1 cellular context compared by ENCODE assay signal in genomic region chr17:12790806-12791148, GRCh38.
TF ChIP-seq lines count a peak whose summit lies in the region.

No MANE protein-coding gene starts in this region.

TF ChIP-seq in HepG2, 621 proteins besides CTCF, POLR2A, EP300 and RAD21 (continued from another document):
- TF ChIP-seq SYNCRIP (IDR thresholded peaks at IDR 0.05; ENCODE audit: insufficient read depth, low read depth, low read length) (no peak), MAF1 (CRISPR knock-in tag; IDR thresholded peaks at IDR 0.05; ENCODE audit: borderline replicate concordance) (no peak), PRDM10 (CRISPR knock-in tag; IDR thresholded peaks at IDR 0.05; ENCODE audit: low read depth) (no peak), ZNF318 (CRISPR knock-in tag; IDR thresholded peaks at IDR 0.05) (no peak), NFIB (CRISPR knock-in tag; IDR thresholded peaks at IDR 0.05; ENCODE audit: borderline replicate concordance) (no peak)
